ENCODE assay signal across 3 cellular contexts in the genomic region with DNA sequence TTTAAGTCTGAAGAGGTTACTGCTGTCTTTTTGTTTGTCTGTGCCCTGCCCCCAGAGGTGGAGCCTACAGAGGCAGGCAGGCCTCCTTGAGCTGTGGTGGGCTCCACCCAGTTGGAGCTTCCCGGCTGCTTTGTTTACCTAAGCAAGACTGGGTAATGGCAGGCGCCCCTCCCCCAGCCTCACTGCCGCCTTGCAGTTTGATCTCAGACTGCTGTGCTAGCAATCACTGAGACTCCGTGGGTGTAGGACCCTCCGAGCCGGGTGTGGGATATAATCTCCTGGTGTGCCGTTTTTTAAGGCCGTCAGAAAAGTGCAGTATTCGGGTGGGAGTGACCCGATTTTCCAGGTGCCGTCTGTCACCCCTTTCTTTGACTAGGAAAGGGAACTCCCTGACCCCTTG.
DNase-seq lines count a peak whose midpoint lies in the region; ATAC-seq and TF ChIP-seq lines count a peak whose summit lies in the region.
"Not testable (repeated sequence)": the region's sequence is repeated elsewhere in the genome, so short reads cannot be mapped to it uniquely, and the experiment has no call there.

No MANE protein-coding gene starts in this region.

- DNase-seq in SHP77 (lab: John Stamatoyannopoulos, UW) (peak; percentile 1 to 6), Right ventricle myocardium inferior (ENCODE audit: missing footprints) (peak; percentile 28), upper lobe of right lung (peak; percentile 46)

- ATAC-seq in Right ventricle myocardium inferior, upper lobe of right lung: not testable (repeated sequence)

- H3K4me3 ChIP-seq in upper lobe of right lung = not testable (repeated sequence)

- not testable (repeated sequence) for H3K36me3 ChIP-seq in upper lobe of right lung

- H3K27ac ChIP-seq in upper lobe of right lung = not testable (repeated sequence)

- H3K27me3 ChIP-seq in upper lobe of right lung = not testable (repeated sequence)

- not testable (repeated sequence) for TF ChIP-seq CTCF in upper lobe of right lung (IDR thresholded peaks at IDR 0.05)

- intact Hi-C loops in Right ventricle myocardium inferior (cut with DNase I); upper lobe of right lung (cut with DNase I): not testable (repeated sequence)

- H3K9me3 ChIP-seq in upper lobe of right lung = not testable (repeated sequence)

- not testable (repeated sequence) for H3K4me1 ChIP-seq in upper lobe of right lung
